In the genomic region with DNA sequence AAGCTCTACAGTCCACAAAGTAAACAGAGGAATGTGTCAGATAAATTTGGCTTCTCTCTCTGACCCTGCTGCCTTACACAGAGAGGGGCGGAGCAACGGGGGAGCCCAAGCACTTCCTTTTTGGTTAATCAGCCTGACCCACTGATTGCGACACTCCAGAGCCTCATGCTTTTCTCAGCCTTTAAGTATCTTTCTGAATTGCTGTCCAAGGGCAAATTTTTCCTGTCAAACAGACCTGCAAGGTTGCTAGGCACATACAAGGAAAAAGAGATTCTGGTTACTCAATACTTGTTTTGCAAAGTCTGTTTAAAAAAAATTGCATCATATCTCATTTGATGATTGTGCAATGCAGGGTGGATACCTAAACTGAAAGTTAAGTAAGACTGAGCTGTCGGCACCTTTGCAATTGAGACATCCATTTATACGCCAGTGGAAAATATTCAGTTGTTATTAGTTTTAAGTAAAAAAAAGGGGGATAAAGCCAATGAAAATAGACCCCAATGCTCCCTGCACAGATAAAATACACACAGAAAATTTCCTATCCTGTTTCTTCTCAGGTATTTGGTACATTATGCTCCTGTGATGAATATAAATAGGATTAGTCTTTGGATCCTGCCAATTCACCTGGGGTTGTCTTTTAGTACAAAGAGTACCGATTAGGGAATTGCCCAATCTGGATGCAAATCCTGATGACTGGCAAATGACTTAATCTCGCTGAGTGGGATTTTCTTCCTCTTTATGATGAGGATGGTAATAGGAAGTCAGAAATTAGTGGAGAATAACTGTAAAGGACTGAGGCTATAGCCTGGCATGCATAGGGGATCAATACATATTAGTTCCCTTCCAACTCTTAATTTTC, we compare ENCODE assay signal across 8 cellular contexts.
A peak's percentile ranks its signal among the peaks of the same experiment; 100 is the strongest.
DNase-seq lines count a peak whose midpoint lies in the region; ATAC-seq and TF ChIP-seq lines count a peak whose summit lies in the region.

No MANE protein-coding gene starts in this region.

- peak overlapping the region; percentile 20; the same call in 1 of the 2 replicates for H2AFZ ChIP-seq in GM23338

- H3K4me1 ChIP-seq in GM23338 (ENCODE audit: insufficient read depth) = no peaks in the 10 kb centered on the region; the same call in 1 of the 2 replicates

- no peak overlapping the region for H3K27ac ChIP-seq in GM23338 (ENCODE audit: low read depth)

- TF ChIP-seq CTCF in GM23338 (conservative IDR thresholded peaks at IDR 0.05; ENCODE audit: low read depth in 2 of 2) (no peak), chondrocyte (IDR thresholded peaks at IDR 0.05) (no peak)

- peaks cover 7% of the 10 kb centered on the region; the same call in 2 of the 3 replicates for H3K4me1 Mint-ChIP-seq in GM23338
- peaks cover 38% of the 10 kb centered on the region for H3K4me1 Mint-ChIP-seq in chondrocyte (ENCODE audit: low read depth)

- H3K4me3 Mint-ChIP-seq in GM23338 = no peak overlapping the region
- H3K4me3 Mint-ChIP-seq in chondrocyte (ENCODE audit: unreplicated experiment) = peak overlapping the region; percentile 22

- H3K36me3 ChIP-seq in GM23338 (ENCODE audit: insufficient read depth) = no peaks in the 10 kb centered on the region

- DNase-seq in GF-D8 (lab: John Stamatoyannopoulos, UW) (peak; percentile 89), GM23338 (ENCODE audit: low spot score) (peak; percentile 53), Kasumi-1 (lab: John Stamatoyannopoulos, UW) (peak; percentile 98 to 99), chondrocyte (ENCODE audit: low spot score) (no peak), lung microvascular endothelial cell (ENCODE audit: low read depth in 2 of 2) (peak; percentile 82 to 90), NCI-H2107 (lab: John Stamatoyannopoulos, UW) (no peak)
- peak; percentile 8 to 41 (median 36) for DNase-seq in activated CD4-positive, CD25-positive, alpha-beta regulatory T cell (lab: John Stamatoyannopoulos, UW)
- DNase-seq in stimulated activated CD8-positive, alpha-beta memory T cell treated with anti-CD3 and anti-CD28 coated beads, Interleukin-15, amount 100 ng/mL, for 48 hours (ENCODE audit: low read depth in 2 of 2) = peak; percentile 59 to 62

- no peaks in the 10 kb centered on the region; the same call in 2 of the 3 replicates for H3K9me3 Mint-ChIP-seq in GM23338
- peaks cover 6% of the 10 kb centered on the region for H3K9me3 Mint-ChIP-seq in chondrocyte (ENCODE audit: low read depth)

- peaks cover 4% of the 10 kb centered on the region; the same call in 1 of the 3 replicates for H3K36me3 Mint-ChIP-seq in GM23338 (ENCODE audit: low read depth)
- no peaks in the 10 kb centered on the region for H3K36me3 Mint-ChIP-seq in chondrocyte (ENCODE audit: low read depth)

- no peaks in the 10 kb centered on the region for H3F3A ChIP-seq in GM23338 (replicated peaks; ENCODE audit: low read depth)

- no peak overlapping the region for H3K4me2 ChIP-seq in GM23338

- ATAC-seq in GM23338 = peak; percentile 45; the same call in 2 of the 3 replicates

- no peaks in the 10 kb centered on the region for H3K79me2 ChIP-seq in GM23338 (replicated peaks; ENCODE audit: insufficient read depth)

- H3K27me3 Mint-ChIP-seq in GM23338 (ENCODE audit: insufficient read depth, low read depth, poor library complexity) (peaks cover 2% of the 10 kb centered on the region), chondrocyte (ENCODE audit: low read depth) (no peaks in the 10 kb centered on the region)

- H3K27ac Mint-ChIP-seq in GM23338 (no peak overlapping the region), chondrocyte (ENCODE audit: unreplicated experiment) (peak overlapping the region; percentile 89)

- H3K27me3 ChIP-seq in GM23338 (ENCODE audit: insufficient read depth) = no peaks in the 10 kb centered on the region

- H3K4me3 ChIP-seq in GM23338 = no peak overlapping the region

- H3K9me2 ChIP-seq in GM23338 (ENCODE audit: insufficient read depth) = no peaks in the 10 kb centered on the region

- H4K20me1 ChIP-seq in GM23338 (replicated peaks; ENCODE audit: insufficient read depth) = no peaks in the 10 kb centered on the region

TF ChIP-seq in GM23338, 12 proteins besides CTCF, POLR2A, EP300 and RAD21 (continues in another document):
- TF ChIP-seq JUNB (IDR thresholded peaks at IDR 0.05; ENCODE audit: unreplicated experiment) (no peak), ZNF331 (CRISPR knock-in tag; IDR thresholded peaks at IDR 0.05; ENCODE audit: low read depth) (no peak), NANOG (IDR thresholded peaks at IDR 0.05; ENCODE audit: borderline replicate concordance) (no peak), STAT1 (IDR thresholded peaks at IDR 0.05; ENCODE audit: unreplicated experiment) (no peak), EZH2phosphoT487 (IDR thresholded peaks at IDR 0.05; ENCODE audit: unreplicated experiment) (no peak), POLR2AphosphoS5 (IDR thresholded peaks at IDR 0.05; ENCODE audit: low read depth) (no peak), EZH2 (IDR thresholded peaks at IDR 0.05; ENCODE audit: low read depth, unreplicated experiment) (no peak), ZNF114 (CRISPR knock-in tag; IDR thresholded peaks at IDR 0.05) (no peak)
- TF ChIP-seq, protein P1, sequence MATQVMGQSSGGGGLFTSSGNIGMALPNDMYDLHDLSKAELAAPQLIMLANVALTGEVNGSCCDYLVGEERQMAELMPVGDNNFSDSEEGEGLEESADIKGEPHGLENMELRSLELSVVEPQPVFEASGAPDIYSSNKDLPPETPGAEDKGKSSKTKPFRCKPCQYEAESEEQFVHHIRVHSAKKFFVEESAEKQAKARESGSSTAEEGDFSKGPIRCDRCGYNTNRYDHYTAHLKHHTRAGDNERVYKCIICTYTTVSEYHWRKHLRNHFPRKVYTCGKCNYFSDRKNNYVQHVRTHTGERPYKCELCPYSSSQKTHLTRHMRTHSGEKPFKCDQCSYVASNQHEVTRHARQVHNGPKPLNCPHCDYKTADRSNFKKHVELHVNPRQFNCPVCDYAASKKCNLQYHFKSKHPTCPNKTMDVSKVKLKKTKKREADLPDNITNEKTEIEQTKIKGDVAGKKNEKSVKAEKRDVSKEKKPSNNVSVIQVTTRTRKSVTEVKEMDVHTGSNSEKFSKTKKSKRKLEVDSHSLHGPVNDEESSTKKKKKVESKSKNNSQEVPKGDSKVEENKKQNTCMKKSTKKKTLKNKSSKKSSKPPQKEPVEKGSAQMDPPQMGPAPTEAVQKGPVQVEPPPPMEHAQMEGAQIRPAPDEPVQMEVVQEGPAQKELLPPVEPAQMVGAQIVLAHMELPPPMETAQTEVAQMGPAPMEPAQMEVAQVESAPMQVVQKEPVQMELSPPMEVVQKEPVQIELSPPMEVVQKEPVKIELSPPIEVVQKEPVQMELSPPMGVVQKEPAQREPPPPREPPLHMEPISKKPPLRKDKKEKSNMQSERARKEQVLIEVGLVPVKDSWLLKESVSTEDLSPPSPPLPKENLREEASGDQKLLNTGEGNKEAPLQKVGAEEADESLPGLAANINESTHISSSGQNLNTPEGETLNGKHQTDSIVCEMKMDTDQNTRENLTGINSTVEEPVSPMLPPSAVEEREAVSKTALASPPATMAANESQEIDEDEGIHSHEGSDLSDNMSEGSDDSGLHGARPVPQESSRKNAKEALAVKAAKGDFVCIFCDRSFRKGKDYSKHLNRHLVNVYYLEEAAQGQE (IDR thresholded peaks at IDR 0.05; ENCODE audit: unreplicated experiment) = no peak
- TF ChIP-seq, protein P2, sequence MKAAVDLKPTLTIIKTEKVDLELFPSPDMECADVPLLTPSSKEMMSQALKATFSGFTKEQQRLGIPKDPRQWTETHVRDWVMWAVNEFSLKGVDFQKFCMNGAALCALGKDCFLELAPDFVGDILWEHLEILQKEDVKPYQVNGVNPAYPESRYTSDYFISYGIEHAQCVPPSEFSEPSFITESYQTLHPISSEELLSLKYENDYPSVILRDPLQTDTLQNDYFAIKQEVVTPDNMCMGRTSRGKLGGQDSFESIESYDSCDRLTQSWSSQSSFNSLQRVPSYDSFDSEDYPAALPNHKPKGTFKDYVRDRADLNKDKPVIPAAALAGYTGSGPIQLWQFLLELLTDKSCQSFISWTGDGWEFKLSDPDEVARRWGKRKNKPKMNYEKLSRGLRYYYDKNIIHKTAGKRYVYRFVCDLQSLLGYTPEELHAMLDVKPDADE (IDR thresholded peaks at IDR 0.05) = no peak

Comparison
In these comparisons a context has a peak if more than half of its experiments do, and no peak if none do; other contexts are left out.
1. DNase-seq: peak in GF-D8 (single experiment), GM23338 (single experiment), Kasumi-1 (2 of 2), activated CD4-positive, CD25-positive, alpha-beta regulatory T cell (4 of 4), lung microvascular endothelial cell (2 of 2) and stimulated activated CD8-positive, alpha-beta memory T cell treated with anti-CD3 and anti-CD28 coated beads, Interleukin-15, amount 100 ng/mL, for 48 hours (2 of 2); none in chondrocyte (single experiment) and NCI-H2107 (single experiment).